8 cellular contexts compared by ENCODE assay signal in genomic region chr18:49561377-49562193, GRCh38. TPM values are rescaled to one million over a fixed set of nuclear protein-coding genes. Genes with fewer than 3 reads are reported as not detected.
A peak's percentile ranks its signal among the peaks of the same experiment; 100 is the strongest.
DNase-seq lines count a peak whose midpoint lies in the region; ATAC-seq and TF ChIP-seq lines count a peak whose summit lies in the region.

Gene LIPG, plus strand, starts transcription at chr18:49562057. Its CDS starts 252 bp downstream, at chr18:49562309.

- peak; percentile 73 for ATAC-seq in memory B cell (ENCODE audit: low read depth)
- ATAC-seq in stimulated activated effector memory CD8-positive, alpha-beta T cell treated with anti-CD3 and anti-CD28 coated beads, Interleukin-12 subunit alpha, Interleukin-12 subunit beta, amount 100 ng/mL, for 72 hours = peak; percentile 81

- H3K27ac Mint-ChIP-seq in memory B cell = no peak within 1 kb of the TSS
- no peak within 1 kb of the TSS for H3K27ac Mint-ChIP-seq in stimulated activated effector memory CD8-positive, alpha-beta T cell treated with anti-CD3 and anti-CD28 coated beads, Interleukin-12 subunit alpha, Interleukin-12 subunit beta, amount 100 ng/mL, for 72 hours

- H3K9me3 ChIP-seq in HAP-1 (no peaks in the 10 kb centered on the region), WERI-Rb-1 (ENCODE audit: severe bottlenecking) (no peaks in the 10 kb centered on the region), ectodermal cell (ENCODE audit: control insufficient read depth, low read length) (no peaks in the 10 kb centered on the region)

- H3K4me3 ChIP-seq in HAP-1 = peak within 1 kb of the TSS; percentile 42
- peak within 1 kb of the TSS; percentile 62 for H3K4me3 ChIP-seq in WERI-Rb-1 (ENCODE audit: low read depth, low read length)
- H3K4me3 ChIP-seq in ectodermal cell (ENCODE audit: insufficient read depth, low read depth, low read length) = peak within 1 kb of the TSS; percentile 48

- H3K27me3 ChIP-seq in HAP-1 (ENCODE audit: low read depth) = no peaks in the 10 kb centered on the region
- peaks cover 29% of the 10 kb centered on the region for H3K27me3 ChIP-seq in WERI-Rb-1 (ENCODE audit: insufficient read depth, low read depth, severe bottlenecking)
- H3K27me3 ChIP-seq in ectodermal cell (ENCODE audit: control insufficient read depth, insufficient read depth, low read length, poor library complexity, severe bottlenecking) = peaks cover 48% of the 10 kb centered on the region

- in situ Hi-C loops in HAP-1 (cut with MboI; ENCODE audit: low sequenced_read_pairs) = no loop called here

- H3K9me3 Mint-ChIP-seq in memory B cell = no peaks in the 10 kb centered on the region
- H3K9me3 Mint-ChIP-seq in stimulated activated effector memory CD8-positive, alpha-beta T cell treated with anti-CD3 and anti-CD28 coated beads, Interleukin-12 subunit alpha, Interleukin-12 subunit beta, amount 100 ng/mL, for 72 hours = no peaks in the 10 kb centered on the region

- H3K36me3 ChIP-seq in HAP-1 (replicated peaks) (no peaks in the 10 kb centered on the region), WERI-Rb-1 (no peaks in the 10 kb centered on the region), ectodermal cell (ENCODE audit: control insufficient read depth, insufficient read depth, low read length) (no peaks in the 10 kb centered on the region)

- H3K27me3 Mint-ChIP-seq in memory B cell = peaks cover 28% of the 10 kb centered on the region

- H3K27ac ChIP-seq in WERI-Rb-1 = no peak within 1 kb of the TSS
- peak within 1 kb of the TSS; percentile 28 for H3K27ac ChIP-seq in ectodermal cell (ENCODE audit: insufficient read depth, low read depth, low read length, poor library complexity, severe bottlenecking)

- DNase-seq in DMS79 treated with DMSO at 0.1 percent for 48 hours (lab: John Stamatoyannopoulos, UW) (peak; percentile 95), HAP-1 (ENCODE audit: low spot score in 2 of 2) (peak; percentile 88 to 96), NCI-H146 treated with DMSO at 0.1 percent for 48 hours (lab: John Stamatoyannopoulos, UW; ENCODE audit: unreplicated experiment) (peak; percentile 98), WERI-Rb-1 (peak; percentile 72), memory B cell (ENCODE audit: low spot score in 2 of 2) (peak in 1 of 2 donors; percentile 18), inferior parietal cortex (ENCODE audit: extremely low spot score) (no peak)
- peak; percentile 10 to 59 for DNase-seq in stimulated activated effector memory CD8-positive, alpha-beta T cell treated with anti-CD3 and anti-CD28 coated beads, Interleukin-12 subunit alpha, Interleukin-12 subunit beta, amount 100 ng/mL, for 72 hours (ENCODE audit: low spot score in 2 of 2)

- 0% methylated on average over 59 of the region's 59 CpGs for WGBS in ectodermal cell, 2 experiments

- no peaks in the 10 kb centered on the region for H3K36me3 Mint-ChIP-seq in memory B cell
- H3K36me3 Mint-ChIP-seq in stimulated activated effector memory CD8-positive, alpha-beta T cell treated with anti-CD3 and anti-CD28 coated beads, Interleukin-12 subunit alpha, Interleukin-12 subunit beta, amount 100 ng/mL, for 72 hours = no peaks in the 10 kb centered on the region

- TF ChIP-seq CTCF in WERI-Rb-1 (IDR thresholded peaks at IDR 0.05; ENCODE audit: low read depth, low read length) = no peak

- H3K4me1 ChIP-seq in HAP-1 (peaks cover 33% of the 10 kb centered on the region), ectodermal cell (ENCODE audit: control insufficient read depth, insufficient read depth, low read length) (peaks cover 29% of the 10 kb centered on the region)

- H3K4me3 Mint-ChIP-seq in memory B cell = peak within 1 kb of the TSS; percentile 63
- peak within 1 kb of the TSS; percentile 74 for H3K4me3 Mint-ChIP-seq in stimulated activated effector memory CD8-positive, alpha-beta T cell treated with anti-CD3 and anti-CD28 coated beads, Interleukin-12 subunit alpha, Interleukin-12 subunit beta, amount 100 ng/mL, for 72 hours

- H3K4me1 Mint-ChIP-seq in memory B cell = peaks cover 17% of the 10 kb centered on the region
- peaks cover 36% of the 10 kb centered on the region for H3K4me1 Mint-ChIP-seq in stimulated activated effector memory CD8-positive, alpha-beta T cell treated with anti-CD3 and anti-CD28 coated beads, Interleukin-12 subunit alpha, Interleukin-12 subunit beta, amount 100 ng/mL, for 72 hours

RNA-seq across cellular contexts. Expression of gene LIPG, which starts in this region (rescaled TPM):
- polyA plus RNA-seq in ectodermal cell (2013, experiment 1 of 4) = 17.3 TPM
- 11.0 TPM for polyA plus RNA-seq in ectodermal cell (2013, experiment 2 of 4)
- polyA plus RNA-seq in ectodermal cell (2013, experiment 3 of 4) = 15.3 TPM
- polyA plus RNA-seq in ectodermal cell (2013, experiment 4 of 4) = 15.6 TPM
